1 cellular context compared by ENCODE assay signal in genomic region chr15:46394463-46394862, GRCh38.
TF ChIP-seq lines count a peak whose summit lies in the region.

No MANE protein-coding gene starts in this region.

TF ChIP-seq in SK-N-SH, 30 proteins besides CTCF, POLR2A, EP300 and RAD21 (continued from another document):
- TF ChIP-seq REST (IDR thresholded peaks at IDR 0.05; ENCODE audit: low read depth, low read length) = no peak
- no peak for TF ChIP-seq ZBTB33 (IDR thresholded peaks at IDR 0.05; ENCODE audit: borderline replicate concordance, low read depth)
- TF ChIP-seq GATA2 (CRISPR knock-in tag; IDR thresholded peaks at IDR 0.05) = no peak
- TF ChIP-seq SIN3A (IDR thresholded peaks at IDR 0.05; ENCODE audit: borderline replicate concordance, low read depth, low read length) = no peak
- no peak for TF ChIP-seq RFX5 (IDR thresholded peaks at IDR 0.05; ENCODE audit: low read length)
